In the genomic region with DNA sequence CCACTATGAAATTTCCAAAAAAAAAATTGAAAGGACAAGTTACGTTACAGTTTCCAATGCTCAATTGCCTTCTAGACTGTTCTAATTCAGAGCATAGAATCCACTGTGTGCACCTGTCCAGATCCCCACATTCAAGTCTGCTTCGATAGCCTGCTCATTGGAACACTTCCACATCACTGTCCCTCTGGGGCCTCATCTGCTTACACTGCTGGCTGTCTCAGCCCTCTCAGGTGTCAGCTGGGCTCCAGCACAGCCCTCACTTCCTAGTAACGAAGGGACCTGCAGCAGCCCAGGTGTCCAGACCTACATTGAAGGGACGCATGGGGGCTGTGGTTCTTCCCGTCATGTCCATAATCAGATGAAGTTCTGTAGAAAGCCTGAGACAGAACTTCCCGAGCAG, we compare ENCODE assay signal across 19 cellular contexts.
"Had no signal": no experiment of that assay in that cellular context is flagged by ENCODE, and none has a peak within 500 bp of the region (broad histone marks: within the 10 kb centered on the region; RNA-seq: fewer than 3 reads in every experiment).

No MANE protein-coding gene starts in this region.

- H3K9ac ChIP-seq: neural progenitor cell had no signal

- H3K36me3 ChIP-seq: left ventricle myocardium inferior, neural progenitor cell, prostate gland, upper lobe of right lung had no signal

- H2AFZ ChIP-seq: neural progenitor cell had no signal

- H3K9me3 Mint-ChIP-seq: effector memory CD8-positive, alpha-beta T cell; neural progenitor cell had no signal

- H3K27me3 ChIP-seq: neural progenitor cell, upper lobe of right lung had no signal

- H3K4me1 Mint-ChIP-seq: mesothelial cell of epicardium, neural progenitor cell had no signal

- H3K9me3 ChIP-seq: prostate gland, upper lobe of right lung had no signal

- H3K27ac Mint-ChIP-seq: activated CD4-positive, alpha-beta memory T cell treated with anti-CD3 and anti-CD28 coated beads for 36 hours; activated naive CD8-positive, alpha-beta T cell treated with anti-CD3 and anti-CD28 coated beads for 36 hours; effector memory CD8-positive, alpha-beta T cell; mesothelial cell of epicardium; naive thymus-derived CD8-positive, alpha-beta T cell; neural progenitor cell had no signal

- H3K27ac ChIP-seq: left ventricle myocardium inferior, neural progenitor cell, prostate gland, upper lobe of right lung had no signal

- H3K4me3 ChIP-seq: left ventricle myocardium inferior, neural progenitor cell, prostate gland, upper lobe of right lung had no signal

- H3K27me3 Mint-ChIP-seq: activated CD4-positive, alpha-beta memory T cell treated with anti-CD3 and anti-CD28 coated beads for 36 hours; activated naive CD8-positive, alpha-beta T cell treated with anti-CD3 and anti-CD28 coated beads for 36 hours; effector memory CD8-positive, alpha-beta T cell; naive thymus-derived CD8-positive, alpha-beta T cell had no signal

- H3K36me3 Mint-ChIP-seq: activated CD4-positive, alpha-beta memory T cell treated with anti-CD3 and anti-CD28 coated beads for 36 hours; activated naive CD8-positive, alpha-beta T cell treated with anti-CD3 and anti-CD28 coated beads for 36 hours; mesothelial cell of epicardium; neural progenitor cell had no signal

- H3K4me2 ChIP-seq: neural progenitor cell had no signal

- H3K4me3 Mint-ChIP-seq: activated CD4-positive, alpha-beta memory T cell treated with anti-CD3 and anti-CD28 coated beads for 36 hours; activated naive CD8-positive, alpha-beta T cell treated with anti-CD3 and anti-CD28 coated beads for 36 hours; effector memory CD8-positive, alpha-beta T cell; mesothelial cell of epicardium; naive thymus-derived CD8-positive, alpha-beta T cell; neural progenitor cell had no signal

- DNase-seq: activated CD4-positive, alpha-beta memory T cell treated with anti-CD3 and anti-CD28 coated beads for 36 hours; activated CD4-positive, alpha-beta T cell treated with anti-CD3 and anti-CD28 coated beads for 4 hours; activated CD4-positive, CD25-positive, alpha-beta regulatory T cell; activated naive CD4-positive, alpha-beta T cell treated with Interleukin-2 at 50 U/mL for 16 hours; activated naive CD8-positive, alpha-beta T cell treated with anti-CD3 and anti-CD28 coated beads for 36 hours; activated T-cell treated with anti-CD3 and anti-CD28 coated beads, Interleukin-2, amount 50 U/mL, for 48 hours; central memory CD4-positive, alpha-beta T cell; effector memory CD8-positive, alpha-beta T cell; hippocampal formation; left ventricle myocardium inferior; naive thymus-derived CD8-positive, alpha-beta T cell; stimulated activated CD4-positive, alpha-beta T cell treated with anti-CD3 and anti-CD28 coated beads, Interleukin-4, amount 100 ng/mL, for 1 hour; stimulated activated naive CD8-positive, alpha-beta T cell treated with anti-CD3 and anti-CD28 coated beads, Interleukin-15, Interleukin-2, amounts not matched to agents 100 U/mL and 50 U/mL, for 24 hours; T-helper 9 cell; upper lobe of right lung had no signal

- H3K4me1 ChIP-seq: left ventricle myocardium inferior, neural progenitor cell, prostate gland, upper lobe of right lung had no signal

- ATAC-seq: effector memory CD8-positive, alpha-beta T cell; esophagus mucosa; naive thymus-derived CD8-positive, alpha-beta T cell; stimulated activated naive CD8-positive, alpha-beta T cell treated with anti-CD3 and anti-CD28 coated beads, Interleukin-15, Interleukin-2, amounts not matched to agents 100 U/mL and 50 U/mL, for 24 hours; upper lobe of right lung had no signal
